Comparison of ENCODE assay signal across 8 cellular contexts in genomic region chrX:44874481-44875184, GRCh38. TPM values are rescaled to one million over a fixed set of nuclear protein-coding genes. Genes with fewer than 3 reads are reported as not detected.
DNase-seq lines count a peak whose midpoint lies in the region; ATAC-seq, FAIRE-seq and TF ChIP-seq lines count a peak whose summit lies in the region.

No MANE protein-coding gene starts in this region.

- POLR2A ChIA-PET in T-cell (lab: Charles Lee): interaction anchor here (0.6 to 0.7 kb wide), 5 partner anchors 8 to 204 kb away, joined by 3 to 7 read pairs (median 3); no protein-coding TSS in a partner anchor

- no peaks in the 10 kb centered on the region for H3K27me3 Mint-ChIP-seq in T-cell

- no peak for ATAC-seq in T-cell (replicated peaks in 1 of 4)
- no peak for ATAC-seq in HG03097 (IDR thresholded peaks at IDR 0.05; ENCODE audit: low FRiP score, unreplicated experiment)
- ATAC-seq in HG03139 (IDR thresholded peaks at IDR 0.05; ENCODE audit: unreplicated experiment): no peak

- H3K4me3 ChIP-seq in breast epithelium: peak overlapping the region; percentile 72 to 97 (median 75)

- peak in 1 of 3 donors; percentile 23 for TF ChIP-seq CTCF in breast epithelium (IDR thresholded peaks at IDR 0.05)

- peak; percentile 18 for DNase-seq in COLO668 (lab: John Stamatoyannopoulos, UW; ENCODE audit: unreplicated experiment)
- peak; percentile 14 for DNase-seq in HTR-8/SVneo (ENCODE audit: insufficient read length, low spot score)
- DNase-seq in T-cell: peak in 24 of 34 experiments; percentile 2 to 52 (median 14)
- no peak for DNase-seq in breast epithelium (ENCODE audit: low spot score in 2 of 2)
- peak; percentile 57 for DNase-seq in islet precursor cell
- peak; percentile 33 to 43 for DNase-seq in stimulated activated CD4-positive, alpha-beta T cell treated with anti-CD3 and anti-CD28 coated beads, Interleukin-2, amount 100 ng/mL, for 24 hours

- peaks cover 3 to 12% of the 10 kb centered on the region in 2 donors for H3K4me1 ChIP-seq in breast epithelium

- no peaks in the 10 kb centered on the region for H3K36me3 Mint-ChIP-seq in T-cell

- CTCF ChIA-PET in T-cell (lab: Charles Lee): interaction anchor here (0.6 to 1.1 kb wide), 7 partner anchors 13 to 1945 kb away, joined by 3 to 4 read pairs (median 3); no protein-coding TSS in a partner anchor

- no peaks in the 10 kb centered on the region for H3K9me3 Mint-ChIP-seq in T-cell

- no peak for TF ChIP-seq POLR2A in breast epithelium (IDR thresholded peaks at IDR 0.05)

- H3K4me3 Mint-ChIP-seq in T-cell: peak overlapping the region; percentile 94 to 98 (median 96)

- no peaks in the 10 kb centered on the region for H3K9me3 ChIP-seq in breast epithelium

- intact Hi-C loops in breast epithelium (cut with DNase I; ENCODE audit: low total_unique reads): no loop called here

- no peak for FAIRE-seq in HTR-8/SVneo (lab: Jason Lieb, UNC)

- peaks cover 41 to 57% (median 51%) of the 10 kb centered on the region in 3 donors for H3K4me1 Mint-ChIP-seq in T-cell

- H3K27ac ChIP-seq in breast epithelium: peak overlapping the region; percentile 100

- H3K36me3 ChIP-seq in breast epithelium: no peaks in the 10 kb centered on the region

- H3K27me3 ChIP-seq in breast epithelium: no peaks in the 10 kb centered on the region

- H3K27ac Mint-ChIP-seq in T-cell: peak overlapping the region; percentile 96 to 98

RNA-seq across cellular contexts. Expression of gene KDM6A, which starts 1.6 kb away (rescaled TPM):
- 10 to 100 TPM; 37.1 to 97.3 (median 55.7) TPM for total RNA-seq in T-cell
- 100 to 1,000 TPM in 1 of 3 donors, 10 to 100 TPM in 2; 27.4 to 109 (median 65.5) TPM for total RNA-seq in breast epithelium

RNA-seq across cellular contexts. Expression of gene DUSP21, which starts 30.8 kb away (rescaled TPM):
- total RNA-seq in T-cell (not detected), breast epithelium (not detected)

Comparison
In these comparisons a context has a peak if more than half of its experiments do, and no peak if none do; other contexts are left out.
1. DNase-seq: peak in COLO668 (single experiment), HTR-8/SVneo (single experiment), T-cell (24 of 34), islet precursor cell (single experiment) and stimulated activated CD4-positive, alpha-beta T cell treated with anti-CD3 and anti-CD28 coated beads, Interleukin-2, amount 100 ng/mL, for 24 hours (2 of 2); none in breast epithelium (0 of 2).